1 cellular context compared by ENCODE assay signal in the genomic region with DNA sequence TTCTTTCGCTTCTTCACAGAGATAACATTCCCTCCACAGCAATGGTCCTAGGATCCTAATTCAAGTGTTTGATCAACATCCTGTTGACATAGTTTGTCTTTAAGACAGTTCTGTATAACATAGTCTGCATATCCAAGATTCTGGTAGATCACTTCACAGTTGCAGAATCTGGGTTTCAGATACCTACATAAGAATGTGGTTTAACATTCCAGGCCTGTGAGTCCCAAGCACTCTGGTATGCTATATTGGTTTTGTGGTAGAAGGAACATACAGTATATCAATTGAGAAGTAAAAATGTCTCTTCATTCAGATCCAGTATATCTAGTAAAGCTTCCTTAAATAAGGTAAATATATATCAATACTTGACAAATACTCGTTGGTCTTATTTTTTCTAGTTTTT.
TF ChIP-seq lines count a peak whose summit lies in the region.

No MANE protein-coding gene starts in this region.

TF ChIP-seq in WTC11, 78 proteins besides CTCF, POLR2A, EP300 and RAD21 (continued from another document):
- TF ChIP-seq, protein P1, sequence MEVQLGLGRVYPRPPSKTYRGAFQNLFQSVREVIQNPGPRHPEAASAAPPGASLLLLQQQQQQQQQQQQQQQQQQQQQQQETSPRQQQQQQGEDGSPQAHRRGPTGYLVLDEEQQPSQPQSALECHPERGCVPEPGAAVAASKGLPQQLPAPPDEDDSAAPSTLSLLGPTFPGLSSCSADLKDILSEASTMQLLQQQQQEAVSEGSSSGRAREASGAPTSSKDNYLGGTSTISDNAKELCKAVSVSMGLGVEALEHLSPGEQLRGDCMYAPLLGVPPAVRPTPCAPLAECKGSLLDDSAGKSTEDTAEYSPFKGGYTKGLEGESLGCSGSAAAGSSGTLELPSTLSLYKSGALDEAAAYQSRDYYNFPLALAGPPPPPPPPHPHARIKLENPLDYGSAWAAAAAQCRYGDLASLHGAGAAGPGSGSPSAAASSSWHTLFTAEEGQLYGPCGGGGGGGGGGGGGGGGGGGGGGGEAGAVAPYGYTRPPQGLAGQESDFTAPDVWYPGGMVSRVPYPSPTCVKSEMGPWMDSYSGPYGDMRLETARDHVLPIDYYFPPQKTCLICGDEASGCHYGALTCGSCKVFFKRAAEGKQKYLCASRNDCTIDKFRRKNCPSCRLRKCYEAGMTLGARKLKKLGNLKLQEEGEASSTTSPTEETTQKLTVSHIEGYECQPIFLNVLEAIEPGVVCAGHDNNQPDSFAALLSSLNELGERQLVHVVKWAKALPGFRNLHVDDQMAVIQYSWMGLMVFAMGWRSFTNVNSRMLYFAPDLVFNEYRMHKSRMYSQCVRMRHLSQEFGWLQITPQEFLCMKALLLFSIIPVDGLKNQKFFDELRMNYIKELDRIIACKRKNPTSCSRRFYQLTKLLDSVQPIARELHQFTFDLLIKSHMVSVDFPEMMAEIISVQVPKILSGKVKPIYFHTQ (CRISPR knock-in tag; IDR thresholded peaks at IDR 0.05): no peak
